ENCODE assay signal across 12 cellular contexts in genomic region chr10:73932625-73933112, GRCh38. TPM values are rescaled to one million over a fixed set of nuclear protein-coding genes. Genes with fewer than 3 reads are reported as not detected.
DNase-seq lines count a peak whose midpoint lies in the region; ATAC-seq lines count a peak whose summit lies in the region.
"Had no signal": no experiment of that assay in that cellular context is flagged by ENCODE, and none has a peak within 500 bp of the region (broad histone marks: within the 10 kb centered on the region; RNA-seq: fewer than 3 reads in every experiment).

No MANE protein-coding gene starts in this region.

- H3K9me3 Mint-ChIP-seq in activated naive CD4-positive, alpha-beta T cell treated with anti-CD3 and anti-CD28 coated beads for 36 hours: no peaks in the 10 kb centered on the region
- no peaks in the 10 kb centered on the region for H3K9me3 Mint-ChIP-seq in activated naive CD8-positive, alpha-beta T cell treated with anti-CD3 and anti-CD28 coated beads, Interleukin-2, amount 50 U/mL, for 24 hours
- H3K9me3 Mint-ChIP-seq in stimulated activated naive CD8-positive, alpha-beta T cell treated with anti-CD3 and anti-CD28 coated beads, Interleukin-15, amount 100 ng/mL, for 72 hours: no peaks in the 10 kb centered on the region
- H3K9me3 Mint-ChIP-seq: naive thymus-derived CD8-positive, alpha-beta T cell; T-cell had no signal

- DNase-seq in activated naive CD4-positive, alpha-beta T cell treated with anti-CD3 and anti-CD28 coated beads for 36 hours: no peak
- DNase-seq in activated naive CD4-positive, alpha-beta T cell (lab: John Stamatoyannopoulos, UW): no peak
- DNase-seq in activated naive CD8-positive, alpha-beta T cell treated with anti-CD3 and anti-CD28 coated beads, Interleukin-2, amount 50 U/mL, for 24 hours: no peak
- no peak for DNase-seq in stimulated activated naive CD8-positive, alpha-beta T cell treated with anti-CD3 and anti-CD28 coated beads, Interleukin-15, amount 100 ng/mL, for 72 hours
- DNase-seq in germinal center (ENCODE audit: low spot score): no peak
- DNase-seq: activated gamma-delta T cell, C1 segment of cervical spinal cord had no signal

- H3K4me1 Mint-ChIP-seq in activated naive CD4-positive, alpha-beta T cell treated with anti-CD3 and anti-CD28 coated beads for 36 hours (ENCODE audit: low read depth): peaks cover 15% of the 10 kb centered on the region
- H3K4me1 Mint-ChIP-seq in activated naive CD8-positive, alpha-beta T cell treated with anti-CD3 and anti-CD28 coated beads, Interleukin-2, amount 50 U/mL, for 24 hours: peaks cover 18% of the 10 kb centered on the region
- peaks cover 18% of the 10 kb centered on the region for H3K4me1 Mint-ChIP-seq in stimulated activated naive CD8-positive, alpha-beta T cell treated with anti-CD3 and anti-CD28 coated beads, Interleukin-15, amount 100 ng/mL, for 72 hours

- H3K27ac Mint-ChIP-seq in activated naive CD4-positive, alpha-beta T cell treated with anti-CD3 and anti-CD28 coated beads for 36 hours: peak overlapping the region; percentile 83
- H3K27ac Mint-ChIP-seq in activated naive CD8-positive, alpha-beta T cell treated with anti-CD3 and anti-CD28 coated beads, Interleukin-2, amount 50 U/mL, for 24 hours: peak overlapping the region; percentile 46
- peak overlapping the region in 1 of 2 donors; percentile 38 for H3K27ac Mint-ChIP-seq in stimulated activated naive CD8-positive, alpha-beta T cell treated with anti-CD3 and anti-CD28 coated beads, Interleukin-15, amount 100 ng/mL, for 72 hours
- H3K27ac Mint-ChIP-seq: naive thymus-derived CD8-positive, alpha-beta T cell had no signal

- intact Hi-C loops in activated naive CD4-positive, alpha-beta T cell treated with anti-CD3 and anti-CD28 coated beads for 36 hours (cut with micrococcal nuclease): loop anchor here (1.0 to 5.0 kb wide), 6 partner anchors 10 to 652 kb away; a partner anchor contains a TSS

- ATAC-seq in HG03565 (IDR thresholded peaks at IDR 0.05; ENCODE audit: unreplicated experiment): peak; percentile 15
- ATAC-seq in activated naive CD8-positive, alpha-beta T cell treated with anti-CD3 and anti-CD28 coated beads, Interleukin-2, amount 50 U/mL, for 24 hours: peak; percentile 43
- ATAC-seq in stimulated activated naive CD8-positive, alpha-beta T cell treated with anti-CD3 and anti-CD28 coated beads, Interleukin-15, amount 100 ng/mL, for 72 hours: peak; percentile 66
- no peak for ATAC-seq in HG03280 (IDR thresholded peaks at IDR 0.05; ENCODE audit: unreplicated experiment)
- no peak for ATAC-seq in HG03025 (IDR thresholded peaks at IDR 0.05; ENCODE audit: low FRiP score, unreplicated experiment)

- peak overlapping the region; percentile 16 for H3K4me3 Mint-ChIP-seq in activated naive CD4-positive, alpha-beta T cell treated with anti-CD3 and anti-CD28 coated beads for 36 hours
- no peak overlapping the region for H3K4me3 Mint-ChIP-seq in activated naive CD8-positive, alpha-beta T cell treated with anti-CD3 and anti-CD28 coated beads, Interleukin-2, amount 50 U/mL, for 24 hours
- peak overlapping the region; percentile 44 to 56 for H3K4me3 Mint-ChIP-seq in stimulated activated naive CD8-positive, alpha-beta T cell treated with anti-CD3 and anti-CD28 coated beads, Interleukin-15, amount 100 ng/mL, for 72 hours
- H3K4me3 Mint-ChIP-seq: naive thymus-derived CD8-positive, alpha-beta T cell; T-cell had no signal

- CTCF ChIA-PET in activated naive CD4-positive, alpha-beta T cell treated with anti-CD3 and anti-CD28 coated beads for 36 hours (lab: Charles Lee): interaction anchor here (0.7 to 3.5 kb wide), 5 partner anchors 8 to 53 kb away, joined by 3 to 28 read pairs (median 16); no protein-coding TSS in a partner anchor

- no peaks in the 10 kb centered on the region for H3K36me3 Mint-ChIP-seq in activated naive CD4-positive, alpha-beta T cell treated with anti-CD3 and anti-CD28 coated beads for 36 hours (ENCODE audit: low read depth)
- no peaks in the 10 kb centered on the region for H3K36me3 Mint-ChIP-seq in activated naive CD8-positive, alpha-beta T cell treated with anti-CD3 and anti-CD28 coated beads, Interleukin-2, amount 50 U/mL, for 24 hours (ENCODE audit: low read depth)
- H3K36me3 Mint-ChIP-seq: naive thymus-derived CD8-positive, alpha-beta T cell; T-cell had no signal

- peaks cover 7% of the 10 kb centered on the region for H3K27me3 Mint-ChIP-seq in activated naive CD4-positive, alpha-beta T cell treated with anti-CD3 and anti-CD28 coated beads for 36 hours (ENCODE audit: low read depth)
- peaks cover 13% of the 10 kb centered on the region for H3K27me3 Mint-ChIP-seq in activated naive CD8-positive, alpha-beta T cell treated with anti-CD3 and anti-CD28 coated beads, Interleukin-2, amount 50 U/mL, for 24 hours
- H3K27me3 Mint-ChIP-seq in stimulated activated naive CD8-positive, alpha-beta T cell treated with anti-CD3 and anti-CD28 coated beads, Interleukin-15, amount 100 ng/mL, for 72 hours: peaks cover 34% of the 10 kb centered on the region

RNA-seq across cellular contexts. Expression of gene PLAU, which starts 21.7 kb away (rescaled TPM):
- total RNA-seq in activated naive CD4-positive, alpha-beta T cell treated with anti-CD3 and anti-CD28 coated beads for 36 hours: under 1 TPM; 0.26 to 0.27 TPM

RNA-seq across cellular contexts. Expression of gene CAMK2G, which starts 58.3 kb away (rescaled TPM):
- total RNA-seq in activated naive CD4-positive, alpha-beta T cell treated with anti-CD3 and anti-CD28 coated beads for 36 hours: 10 to 100 TPM; 22.9 to 26.3 TPM

Comparison
In these comparisons a context has a peak if more than half of its experiments do, and no peak if none do; other contexts are left out.
1. ATAC-seq: peak in HG03565 (single experiment), activated naive CD8-positive, alpha-beta T cell treated with anti-CD3 and anti-CD28 coated beads, Interleukin-2, amount 50 U/mL, for 24 hours (single experiment) and stimulated activated naive CD8-positive, alpha-beta T cell treated with anti-CD3 and anti-CD28 coated beads, Interleukin-15, amount 100 ng/mL, for 72 hours (single experiment); none in HG03280 (single experiment) and HG03025 (single experiment).